In genomic region chr1:246280551-246280950, GRCh38 we compare ENCODE assay signal across 10 cellular contexts.
DNase-seq lines count a peak whose midpoint lies in the region; ATAC-seq and TF ChIP-seq lines count a peak whose summit lies in the region.
"Had no signal": no experiment of that assay in that cellular context is flagged by ENCODE, and none has a peak within 500 bp of the region (broad histone marks: within the 10 kb centered on the region; RNA-seq: fewer than 3 reads in every experiment).

No MANE protein-coding gene starts in this region.

- DNase-seq in DMS53 treated with DMSO at 0.1 percent for 48 hours (lab: John Stamatoyannopoulos, UW; ENCODE audit: unreplicated experiment) = peak; percentile 27
- peak; percentile 34 for DNase-seq in M059J (ENCODE audit: low read depth)
- peak; percentile 67 for DNase-seq in adipocyte (ENCODE audit: low read depth)
- peak; percentile 17 for DNase-seq in myocyte (ENCODE audit: low read depth)
- DNase-seq in CD8-positive, alpha-beta T cell = no peak
- no peak for DNase-seq in MG63
- DNase-seq in NCI-H187 (lab: John Stamatoyannopoulos, UW) = no peak

- no peak overlapping the region for H3K4me3 Mint-ChIP-seq in CD8-positive, alpha-beta T cell
- H3K4me3 Mint-ChIP-seq: activated naive CD8-positive, alpha-beta T cell had no signal

- no peak overlapping the region for H3K27ac Mint-ChIP-seq in CD8-positive, alpha-beta T cell
- H3K27ac Mint-ChIP-seq: activated naive CD8-positive, alpha-beta T cell had no signal

- no peaks in the 10 kb centered on the region for H3K27me3 Mint-ChIP-seq in CD8-positive, alpha-beta T cell (ENCODE audit: low read depth)
- H3K27me3 Mint-ChIP-seq: activated naive CD8-positive, alpha-beta T cell had no signal

- H3K27ac ChIP-seq in CD8-positive, alpha-beta T cell (ENCODE audit: low read depth, low read length) = no peak overlapping the region
- H3K27ac ChIP-seq: Peyer's patch had no signal

- H3K4me3 ChIP-seq in adipocyte (ENCODE audit: low read length) (no peak overlapping the region), MG63 (no peak overlapping the region)
- H3K4me3 ChIP-seq in CD8-positive, alpha-beta T cell (ENCODE audit: low read depth, low read length) = no peak overlapping the region
- H3K4me3 ChIP-seq: Peyer's patch had no signal

- H3K9me3 Mint-ChIP-seq in CD8-positive, alpha-beta T cell = no peaks in the 10 kb centered on the region

- ATAC-seq in CD8-positive, alpha-beta T cell = no peak
- no peak for ATAC-seq in HG03521 (IDR thresholded peaks at IDR 0.05; ENCODE audit: unreplicated experiment)

- no peaks in the 10 kb centered on the region for H3K9me3 ChIP-seq in adipocyte (ENCODE audit: control insufficient read depth, low read length)
- H3K9me3 ChIP-seq in CD8-positive, alpha-beta T cell (ENCODE audit: low read length) = no peaks in the 10 kb centered on the region
- H3K9me3 ChIP-seq in MG63 = no peaks in the 10 kb centered on the region
- H3K9me3 ChIP-seq: Peyer's patch had no signal

- H3K27me3 ChIP-seq in adipocyte (replicated peaks; ENCODE audit: control insufficient read depth, insufficient read depth, low read length) (no peaks in the 10 kb centered on the region), MG63 (no peaks in the 10 kb centered on the region)
- no peaks in the 10 kb centered on the region for H3K27me3 ChIP-seq in CD8-positive, alpha-beta T cell (ENCODE audit: insufficient read depth, low read length)
- H3K27me3 ChIP-seq: Peyer's patch had no signal

- intact Hi-C loops in CD8-positive, alpha-beta T cell (cut with DNase I, micrococcal nuclease) = loop anchor here in 1 of 2 experiments (10.0 kb wide), 1 partner anchor 266 kb away; no protein-coding TSS in a partner anchor

- H3K36me3 ChIP-seq in adipocyte (ENCODE audit: control insufficient read depth, insufficient read depth, low read length, severe bottlenecking) = no peaks in the 10 kb centered on the region
- H3K36me3 ChIP-seq in CD8-positive, alpha-beta T cell (ENCODE audit: insufficient read depth, low read length) = no peaks in the 10 kb centered on the region
- no peaks in the 10 kb centered on the region for H3K36me3 ChIP-seq in MG63
- H3K36me3 ChIP-seq: Peyer's patch had no signal

- POLR2A ChIA-PET in CD8-positive, alpha-beta T cell (lab: Charles Lee) = no interaction called here

- TF ChIP-seq CTCF in CD8-positive, alpha-beta T cell (IDR thresholded peaks at IDR 0.05) = no peak

- H3K9ac ChIP-seq in adipocyte (ENCODE audit: low read length) = no peak overlapping the region

- no peaks in the 10 kb centered on the region for H3K4me1 ChIP-seq in adipocyte (ENCODE audit: control insufficient read depth, insufficient read depth, low read length)
- no peaks in the 10 kb centered on the region for H3K4me1 ChIP-seq in CD8-positive, alpha-beta T cell (ENCODE audit: insufficient read depth, low read length)
- H3K4me1 ChIP-seq: Peyer's patch had no signal

- CTCF ChIA-PET in CD8-positive, alpha-beta T cell (lab: Charles Lee) = no interaction called here

- H3K36me3 Mint-ChIP-seq in CD8-positive, alpha-beta T cell = peaks cover 24% of the 10 kb centered on the region

- peaks cover 2% of the 10 kb centered on the region for H3K4me1 Mint-ChIP-seq in CD8-positive, alpha-beta T cell (ENCODE audit: low read depth)

Comparison
In these comparisons a context has a peak if more than half of its experiments do, and no peak if none do; other contexts are left out.
1. DNase-seq: peak in DMS53 treated with DMSO at 0.1 percent for 48 hours (single experiment), M059J (single experiment), adipocyte (single experiment) and myocyte (single experiment); none in CD8-positive, alpha-beta T cell (0 of 7), MG63 (single experiment) and NCI-H187 (0 of 2).